28 cellular contexts compared by ENCODE assay signal in genomic region chr7:96832107-96832506, GRCh38.
"Had no signal": no experiment of that assay in that cellular context is flagged by ENCODE, and none has a peak within 500 bp of the region (broad histone marks: within the 10 kb centered on the region; RNA-seq: fewer than 3 reads in every experiment).

No MANE protein-coding gene starts in this region.

- H3K27ac ChIP-seq: brain microvascular endothelial cell, lower lobe of right lung, neutrophil, ovary, prostate gland, stomach, thyroid gland, upper lobe of right lung, WERI-Rb-1 had no signal

- H3K4me3 Mint-ChIP-seq: activated naive CD4-positive, alpha-beta T cell treated with anti-CD3 and anti-CD28 coated beads, Interleukin-2, amount 10 ng/mL, durations not matched to agents 7 days and 5 days; activated naive CD8-positive, alpha-beta T cell treated with anti-CD3 and anti-CD28 coated beads, Interleukin-2, amount 10 ng/mL, durations not matched to agents 7 days and 5 days; nephron progenitor cell; stimulated activated naive B cell treated with anti-CD40 and anti-IgM and Interleukin-4, amounts not matched to agents 10 μg/mL and 1 μg/mL and 100 μg/mL, for 72 hours; T-helper 1 cell treated with Interleukin-12 subunit alpha and Interleukin-12 subunit beta and Interleukin-4 antibody, amounts not matched to agents 30 μg/mL and 1 μg/mL, for 36 hours had no signal

- H3K27ac Mint-ChIP-seq: activated naive CD4-positive, alpha-beta T cell treated with anti-CD3 and anti-CD28 coated beads, Interleukin-2, amount 10 ng/mL, durations not matched to agents 7 days and 5 days; activated naive CD8-positive, alpha-beta T cell treated with anti-CD3 and anti-CD28 coated beads, Interleukin-2, amount 10 ng/mL, durations not matched to agents 7 days and 5 days; nephron progenitor cell; stimulated activated naive B cell treated with anti-CD40 and anti-IgM and Interleukin-4, amounts not matched to agents 10 μg/mL and 1 μg/mL and 100 μg/mL, for 72 hours; T-helper 1 cell treated with Interleukin-12 subunit alpha and Interleukin-12 subunit beta and Interleukin-4 antibody, amounts not matched to agents 30 μg/mL and 1 μg/mL, for 36 hours had no signal

- H3K9me3 Mint-ChIP-seq: activated naive CD4-positive, alpha-beta T cell treated with anti-CD3 and anti-CD28 coated beads, Interleukin-2, amount 10 ng/mL, durations not matched to agents 7 days and 5 days; nephron progenitor cell; T-helper 1 cell treated with Interleukin-12 subunit alpha and Interleukin-12 subunit beta and Interleukin-4 antibody, amounts not matched to agents 30 μg/mL and 1 μg/mL, for 36 hours had no signal

- H3K4me3 ChIP-seq: lower lobe of right lung, mucosa of descending colon, ovary, prostate gland, stomach, thyroid gland, upper lobe of right lung had no signal

- H3K9me3 ChIP-seq: lower lobe of right lung, mucosa of descending colon, neutrophil, ovary, prostate gland, stomach, thyroid gland, upper lobe of right lung had no signal

- DNase-seq: activated CD4-positive, alpha-beta T cell treated with anti-CD3 and anti-CD28 coated beads for 48 hours; activated CD4-positive, alpha-beta T cell treated with anti-CD3 and anti-CD28 coated beads, Interleukin-2, amount 50 U/mL, for 48 hours; activated CD8-positive, alpha-beta memory T cell treated with anti-CD3 and anti-CD28 coated beads, Interleukin-2, amount 50 U/mL, for 4 hours; activated gamma-delta T cell; activated naive CD4-positive, alpha-beta T cell treated with anti-CD3 and anti-CD28 coated beads, Interleukin-2, amount 10 ng/mL, durations not matched to agents 7 days and 5 days; activated naive CD8-positive, alpha-beta T cell treated with anti-CD3 and anti-CD28 coated beads, Interleukin-2, amount 10 ng/mL, durations not matched to agents 7 days and 5 days; activated T-cell treated with anti-CD3 and anti-CD28 coated beads, Interleukin-2, amount 50 U/mL, for 1 hour; amniotic stem cell; brain microvascular endothelial cell; dermis blood vessel endothelial cell; effector CD8-positive, alpha-beta T cell; kidney glomerular epithelial cell; lower lobe of right lung; mesendoderm; mucosa of descending colon; nephron progenitor cell; ovary; stimulated activated CD4-positive, alpha-beta T cell treated with anti-CD3 and anti-CD28 coated beads, Interleukin-15, amount 100 ng/mL, for 24 hours; stimulated activated CD4-positive, alpha-beta T cell treated with anti-CD3 and anti-CD28 coated beads, Interleukin-2, amount 100 ng/mL, for 24 hours; stimulated activated naive B cell treated with anti-CD40 and anti-IgM and Interleukin-4, amounts not matched to agents 10 μg/mL and 1 μg/mL and 100 μg/mL, for 72 hours; stomach; T-helper 9 cell; thyroid gland; upper lobe of right lung had no signal

- H3K36me3 ChIP-seq: brain microvascular endothelial cell, lower lobe of right lung, neutrophil, ovary, prostate gland, stomach, thyroid gland, upper lobe of right lung, WERI-Rb-1 had no signal

- H3K36me3 Mint-ChIP-seq: activated naive CD4-positive, alpha-beta T cell treated with anti-CD3 and anti-CD28 coated beads, Interleukin-2, amount 10 ng/mL, durations not matched to agents 7 days and 5 days; stimulated activated naive B cell treated with anti-CD40 and anti-IgM and Interleukin-4, amounts not matched to agents 10 μg/mL and 1 μg/mL and 100 μg/mL, for 72 hours had no signal
